ENCODE assay signal across 8 cellular contexts in the genomic region with DNA sequence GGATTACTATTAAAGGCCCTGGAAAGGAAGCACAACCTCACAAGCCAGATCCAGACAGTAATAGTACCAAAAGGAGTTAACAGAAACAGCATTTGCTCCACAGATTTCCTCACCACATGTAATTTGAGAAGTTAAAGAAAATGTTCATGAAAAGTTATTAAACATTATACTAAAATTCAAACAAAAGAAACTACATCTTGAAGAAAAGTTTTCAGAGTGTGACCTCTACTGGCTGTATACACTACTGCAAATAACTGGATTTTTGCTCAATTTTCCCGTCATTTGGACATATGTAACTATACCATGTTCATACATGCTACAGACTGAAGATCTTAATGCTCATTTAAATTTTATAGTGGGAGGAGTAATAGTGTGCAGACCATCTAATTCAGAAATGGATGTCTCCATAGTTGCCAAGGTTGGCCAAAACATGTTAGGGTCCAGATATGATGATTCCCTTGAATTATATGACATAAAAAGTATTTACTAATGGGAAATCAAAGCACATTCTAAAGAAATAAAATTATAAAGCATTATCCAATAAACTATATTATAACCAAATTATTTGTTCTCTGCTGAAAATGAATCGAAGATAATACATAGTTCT.
DNase-seq lines count a peak whose midpoint lies in the region; ATAC-seq and TF ChIP-seq lines count a peak whose summit lies in the region.

No MANE protein-coding gene starts in this region.

- H3K4me3 ChIP-seq in retinal pigment epithelial cell (ENCODE audit: low read length) = no peak overlapping the region

- peak; percentile 72 for ATAC-seq in effector memory CD8-positive, alpha-beta T cell (replicated peaks)
- no peak for ATAC-seq in HG03469 (IDR thresholded peaks at IDR 0.05; ENCODE audit: unreplicated experiment)

- H3K9me3 Mint-ChIP-seq in activated T-cell treated with anti-CD3 and anti-CD28 coated beads, Interleukin-2, amount 50 U/mL, for 24 hours = no peaks in the 10 kb centered on the region
- no peaks in the 10 kb centered on the region for H3K9me3 Mint-ChIP-seq in effector memory CD8-positive, alpha-beta T cell

- peak overlapping the region; percentile 7 for H3K27ac Mint-ChIP-seq in activated T-cell treated with anti-CD3 and anti-CD28 coated beads, Interleukin-2, amount 50 U/mL, for 24 hours
- H3K27ac Mint-ChIP-seq in effector memory CD8-positive, alpha-beta T cell = peak overlapping the region in 1 of 2 donors; percentile 2

- no peak overlapping the region for H3K4me3 Mint-ChIP-seq in activated T-cell treated with anti-CD3 and anti-CD28 coated beads, Interleukin-2, amount 50 U/mL, for 24 hours
- no peak overlapping the region for H3K4me3 Mint-ChIP-seq in effector memory CD8-positive, alpha-beta T cell

- TF ChIP-seq CTCF in retinal pigment epithelial cell (conservative IDR thresholded peaks at IDR 0.05; ENCODE audit: low read depth, low read length) = peak; percentile 65

- no peaks in the 10 kb centered on the region for H3K27me3 Mint-ChIP-seq in activated T-cell treated with anti-CD3 and anti-CD28 coated beads, Interleukin-2, amount 50 U/mL, for 24 hours
- H3K27me3 Mint-ChIP-seq in effector memory CD8-positive, alpha-beta T cell = no peaks in the 10 kb centered on the region

- H3K36me3 Mint-ChIP-seq in activated T-cell treated with anti-CD3 and anti-CD28 coated beads, Interleukin-2, amount 50 U/mL, for 24 hours (ENCODE audit: low read depth) = peaks cover 67% of the 10 kb centered on the region
- H3K36me3 Mint-ChIP-seq in effector memory CD8-positive, alpha-beta T cell (ENCODE audit: insufficient read depth) = peaks cover 26% of the 10 kb centered on the region

- DNase-seq in activated T-cell treated with anti-CD3 and anti-CD28 coated beads, Interleukin-2, amount 50 U/mL, for 24 hours = no peak
- no peak for DNase-seq in activated T-cell treated with anti-CD3 and anti-CD28 coated beads, Interleukin-2, amount 50 U/mL, for 1 hour
- peak; percentile 56 for DNase-seq in NAMALWA (ENCODE audit: low spot score)
- no peak for DNase-seq in effector memory CD8-positive, alpha-beta T cell
- no peak for DNase-seq in retinal pigment epithelial cell (ENCODE audit: low read depth)
- no peak for DNase-seq in SHP77 treated with DMSO at 0.1 percent for 48 hours (lab: John Stamatoyannopoulos, UW)
- no peak for DNase-seq in activated CD4-positive, alpha-beta T cell treated with anti-CD3 and anti-CD28 coated beads, Interleukin-2, amount 50 U/mL, for 48 hours

- peaks cover 37% of the 10 kb centered on the region for H3K4me1 Mint-ChIP-seq in activated T-cell treated with anti-CD3 and anti-CD28 coated beads, Interleukin-2, amount 50 U/mL, for 24 hours (ENCODE audit: low read depth)
- peaks cover 10 to 23% of the 10 kb centered on the region in 2 donors for H3K4me1 Mint-ChIP-seq in effector memory CD8-positive, alpha-beta T cell (ENCODE audit: low read depth in 2 of 2)
